In genomic region chr19:19959151-19959799, GRCh38 we compare ENCODE assay signal across 8 cellular contexts. TPM values are rescaled to one million over a fixed set of nuclear protein-coding genes. Genes with fewer than 3 reads are reported as not detected.
DNase-seq lines count a peak whose midpoint lies in the region; ATAC-seq and TF ChIP-seq lines count a peak whose summit lies in the region.
"Not testable (repeated sequence)": the region's sequence is repeated elsewhere in the genome, so short reads cannot be mapped to it uniquely, and the experiment has no call there.

No MANE protein-coding gene starts in this region.

- not testable (repeated sequence) for H3K27me3 Mint-ChIP-seq in chondrocyte (ENCODE audit: low read depth); progenitor cell of endocrine pancreas; stimulated activated naive B cell treated with anti-CD40 and anti-IgM and Interleukin-4, amounts not matched to agents 10 μg/mL and 1 μg/mL and 100 μg/mL, for 72 hours

- H3K4me2 ChIP-seq in MM.1S (ENCODE audit: low read depth, low read length); PC-3 (ENCODE audit: low read length): not testable (repeated sequence)

- not testable (repeated sequence) for BruUV-seq in PC-3 (replicated peaks; lab: Mats Ljungman, UMichigan)

- not testable (repeated sequence) for H3K4me1 Mint-ChIP-seq in chondrocyte (ENCODE audit: low read depth); progenitor cell of endocrine pancreas (ENCODE audit: low read depth); stimulated activated naive B cell treated with anti-CD40 and anti-IgM and Interleukin-4, amounts not matched to agents 10 μg/mL and 1 μg/mL and 100 μg/mL, for 72 hours

- H3K9ac ChIP-seq in MM.1S (ENCODE audit: low read length); PC-3 (ENCODE audit: low read length): not testable (repeated sequence)

- H3K36me3 ChIP-seq in MM.1S (replicated peaks; ENCODE audit: insufficient read depth, low read length); PC-3 (ENCODE audit: low read depth, low read length); iPS DF 6.9 (ENCODE audit: control insufficient read depth, insufficient read depth, low read length): not testable (repeated sequence)

- CTCF ChIA-PET in PC-3 (lab: Charles Lee): not testable (repeated sequence)

- in situ Hi-C loops in Caki2 (cut with HindIII; ENCODE audit: low pct_unique_long_range_greater_than_20kb, low sequenced_read_pairs): not testable (repeated sequence)

- ATAC-seq in PC-3; stimulated activated naive B cell treated with anti-CD40 and anti-IgM and Interleukin-4, amounts not matched to agents 10 μg/mL and 1 μg/mL and 100 μg/mL, for 72 hours (replicated peaks): not testable (repeated sequence)

- not testable (repeated sequence) for H3K4me1 ChIP-seq in MM.1S (ENCODE audit: low read length); PC-3 (ENCODE audit: insufficient read depth, low read length); iPS DF 6.9 (ENCODE audit: control insufficient read depth, insufficient read depth, low read length)

- POLR2A ChIA-PET in PC-3 (lab: Charles Lee; ENCODE audit: unreplicated experiment): not testable (repeated sequence)

- H4K20me1 ChIP-seq in MM.1S (ENCODE audit: insufficient read depth, low read length); PC-3 (ENCODE audit: low read length): not testable (repeated sequence)

- TF ChIP-seq CTCF in MM.1S (IDR thresholded peaks at IDR 0.05; ENCODE audit: low read length) (peak; percentile 44), chondrocyte (IDR thresholded peaks at IDR 0.05) (peak; percentile 83), progenitor cell of endocrine pancreas (IDR thresholded peaks at IDR 0.05; ENCODE audit: unreplicated experiment) (peak; percentile 75)
- TF ChIP-seq CTCF in PC-3 (conservative IDR thresholded peaks at IDR 0.05; ENCODE audit: low read depth, low read length): not testable (repeated sequence)

- H3K9me3 Mint-ChIP-seq in chondrocyte (ENCODE audit: low read depth): peaks cover 15% of the 10 kb centered on the region
- H3K9me3 Mint-ChIP-seq in progenitor cell of endocrine pancreas (ENCODE audit: low read depth); stimulated activated naive B cell treated with anti-CD40 and anti-IgM and Interleukin-4, amounts not matched to agents 10 μg/mL and 1 μg/mL and 100 μg/mL, for 72 hours: not testable (repeated sequence)

- DNase-seq in Caki2 (ENCODE audit: low read depth): peak; percentile 14
- peak; percentile 56 for DNase-seq in MM.1S
- peak; percentile 34 for DNase-seq in PC-3
- peak; percentile 32 for DNase-seq in activated CD8-positive, alpha-beta memory T cell treated with anti-CD3 and anti-CD28 coated beads, Interleukin-2, amount 50 U/mL, for 1 hour (ENCODE audit: extremely low read depth)
- DNase-seq in chondrocyte (ENCODE audit: low spot score): not testable (repeated sequence)
- peak; percentile 54 for DNase-seq in iPS DF 6.9 (ENCODE audit: low read depth, low spot score)
- peak; percentile 59 for DNase-seq in progenitor cell of endocrine pancreas (ENCODE audit: low spot score, unreplicated experiment)
- peak; percentile 44 for DNase-seq in stimulated activated naive B cell treated with anti-CD40 and anti-IgM and Interleukin-4, amounts not matched to agents 10 μg/mL and 1 μg/mL and 100 μg/mL, for 72 hours

- H3F3A ChIP-seq in MM.1S (ENCODE audit: insufficient read depth, low read length); PC-3 (ENCODE audit: low read length, unreplicated experiment): not testable (repeated sequence)

- not testable (repeated sequence) for H3K27me3 ChIP-seq in MM.1S (replicated peaks; ENCODE audit: insufficient read depth, low read length); PC-3 (ENCODE audit: low read length); iPS DF 6.9 (ENCODE audit: control insufficient read depth, insufficient read depth, low read length)

- not testable (repeated sequence) for H3K36me3 Mint-ChIP-seq in chondrocyte (ENCODE audit: low read depth); progenitor cell of endocrine pancreas (ENCODE audit: insufficient read depth); stimulated activated naive B cell treated with anti-CD40 and anti-IgM and Interleukin-4, amounts not matched to agents 10 μg/mL and 1 μg/mL and 100 μg/mL, for 72 hours

- H3K9me3 ChIP-seq in MM.1S (replicated peaks; ENCODE audit: insufficient read depth, low read length); iPS DF 6.9 (ENCODE audit: control insufficient read depth, insufficient read depth, low read length): not testable (repeated sequence)
- 0 out of 2 replicates have a peak, but pooled peaks cover 10% of the 10 kb centered on the region for H3K9me3 ChIP-seq in PC-3 (ENCODE audit: low read length)

- H2AFZ ChIP-seq in MM.1S (ENCODE audit: low read length); PC-3 (ENCODE audit: low read length): not testable (repeated sequence)

- WGBS in iPS DF 6.9 (ENCODE audit: insufficient coverage, insufficient read length): no CpG with 5 or more reads among the region's 9 CpGs

- H3K9me2 ChIP-seq in MM.1S (replicated peaks; ENCODE audit: insufficient read depth, low read length); PC-3 (replicated peaks; ENCODE audit: low read length): not testable (repeated sequence)

- H3K4me3 ChIP-seq in MM.1S (ENCODE audit: low read length); PC-3 (ENCODE audit: low read length); iPS DF 6.9 (ENCODE audit: low read length): not testable (repeated sequence)

- intact Hi-C loops in PC-3 (cut with micrococcal nuclease): loop anchor here (10.0 kb wide), 1 partner anchor 424 kb away; the partner anchor contains the start of gene CILP2

- not testable (repeated sequence) for H3K27ac ChIP-seq in MM.1S (ENCODE audit: low read length); PC-3 (ENCODE audit: low read length); iPS DF 6.9 (ENCODE audit: low read length)

- not testable (repeated sequence) for H3K27ac Mint-ChIP-seq in chondrocyte (ENCODE audit: unreplicated experiment); progenitor cell of endocrine pancreas; stimulated activated naive B cell treated with anti-CD40 and anti-IgM and Interleukin-4, amounts not matched to agents 10 μg/mL and 1 μg/mL and 100 μg/mL, for 72 hours

- not testable (repeated sequence) for H3K79me2 ChIP-seq in MM.1S (ENCODE audit: low read length); PC-3 (ENCODE audit: low read length)

- H3K4me3 Mint-ChIP-seq in chondrocyte (ENCODE audit: unreplicated experiment); progenitor cell of endocrine pancreas (ENCODE audit: low read depth): not testable (repeated sequence)
- peak overlapping the region; percentile 23 to 66 for H3K4me3 Mint-ChIP-seq in stimulated activated naive B cell treated with anti-CD40 and anti-IgM and Interleukin-4, amounts not matched to agents 10 μg/mL and 1 μg/mL and 100 μg/mL, for 72 hours

RNA-seq across cellular contexts. Expression of gene ZNF93, which starts 58.5 kb away (rescaled TPM):
- 4.5 and 9.0 TPM in 2 replicates for total RNA-seq in Caki2 (2014; rRNA removed; shearing (Covaris generic); ENCODE audit: low replicate concordance)
- 0.40 and 1.7 TPM in 2 replicates for total RNA-seq in PC-3 (2014; rRNA removed)
- 6.1 to 10.0 TPM (median 7.2 TPM) in 3 replicates for total RNA-seq in chondrocyte
- 36.5 and 40.7 TPM in 2 replicates for total RNA-seq in progenitor cell of endocrine pancreas
